In the genomic region with DNA sequence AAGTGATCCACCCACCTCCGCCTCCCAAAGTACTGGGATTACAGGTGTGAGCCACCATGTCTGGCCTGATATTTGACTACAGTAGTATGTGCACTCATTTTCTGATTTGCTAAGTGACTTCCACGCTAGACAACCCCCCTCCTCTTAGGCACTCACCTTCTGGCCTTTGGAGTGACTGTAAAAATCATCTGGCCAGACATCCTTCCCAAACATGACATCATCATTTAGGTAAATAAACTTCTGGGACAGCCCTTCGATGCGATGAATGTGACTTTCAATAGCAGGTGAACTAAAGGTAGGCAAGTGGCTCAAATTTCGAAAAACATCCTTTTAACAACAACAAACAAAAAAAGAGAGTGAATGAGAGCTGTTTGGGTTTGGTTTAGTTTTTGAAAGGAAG, we compare ENCODE assay signal across 22 cellular contexts. TPM values are rescaled to one million over a fixed set of nuclear protein-coding genes. Genes with fewer than 3 reads are reported as not detected.
DNase-seq lines count a peak whose midpoint lies in the region; TF ChIP-seq lines count a peak whose summit lies in the region.
"Had no signal": no experiment of that assay in that cellular context is flagged by ENCODE, and none has a peak within 500 bp of the region (broad histone marks: within the 10 kb centered on the region; RNA-seq: fewer than 3 reads in every experiment).

No MANE protein-coding gene starts in this region.

- no peaks in the 10 kb centered on the region for H3K36me3 ChIP-seq in Caco-2 (ENCODE audit: control insufficient read depth, insufficient read depth, low read length)
- H3K36me3 ChIP-seq: MG63 had no signal

- peak overlapping the region; percentile 18 for H3K27ac Mint-ChIP-seq in Caco-2 (ENCODE audit: unreplicated experiment)
- H3K27ac Mint-ChIP-seq: CD8-positive, alpha-beta T cell; T-helper 1 cell treated with Interleukin-12 subunit alpha and Interleukin-12 subunit beta and Interleukin-4 antibody, amounts not matched to agents 30 μg/mL and 1 μg/mL, for 36 hours had no signal

- POLR2A ChIA-PET in Caco-2 (lab: Charles Lee), result interaction anchor here (0.5 kb wide), 1 partner anchor 66 kb away, joined by 4 read pairs; no protein-coding TSS in a partner anchor

- peak; percentile 32 for DNase-seq in NCI-H2107 treated with DMSO at 0.1 percent for 48 hours (lab: John Stamatoyannopoulos, UW; ENCODE audit: unreplicated experiment)
- no peak for DNase-seq in NCI-H2107 (lab: John Stamatoyannopoulos, UW)
- no peak for DNase-seq in Caco-2
- peak; percentile 68 for DNase-seq in NCI-H2029 (lab: John Stamatoyannopoulos, UW)
- peak; percentile 15 for DNase-seq in NCI-H748 treated with DMSO at 0.1 percent for 48 hours (lab: John Stamatoyannopoulos, UW)
- DNase-seq in GF-D8 (lab: John Stamatoyannopoulos, UW), result no peak
- DNase-seq in GM13976 (ENCODE audit: low spot score), result no peak
- DNase-seq in foreskin fibroblast, result no peak
- DNase-seq: 8988T; AML-193; C1 segment of cervical spinal cord; CD8-positive, alpha-beta T cell; Kasumi-1; MG63; NCI-H1694 treated with DMSO at 0.1 percent for 48 hours; NCI-H2171 treated with DMSO at 0.1 percent for 48 hours; NCI-H446 treated with DMSO at 0.1 percent for 48 hours; PC-9; RPMI8226 had no signal

- peaks cover 14% of the 10 kb centered on the region for H3K36me3 Mint-ChIP-seq in Caco-2 (ENCODE audit: insufficient read depth, unreplicated experiment)

- no peak for TF ChIP-seq CTCF in Caco-2 (IDR thresholded peaks at IDR 0.05; ENCODE audit: insufficient read depth in 1 of 2, low read depth in 1 of 2, low read length in 1 of 2, severe bottlenecking in 1 of 2, unreplicated experiment in 1 of 2)
- no peak for TF ChIP-seq CTCF in GM13976 (IDR thresholded peaks at IDR 0.05; ENCODE audit: borderline replicate concordance, control extremely low read depth, extremely low read depth, insufficient read depth, missing control alignments)
- TF ChIP-seq CTCF in foreskin fibroblast (IDR thresholded peaks at IDR 0.05; ENCODE audit: low read depth, low read length), result no peak

- no peaks in the 10 kb centered on the region for H3K27me3 Mint-ChIP-seq in Caco-2 (ENCODE audit: insufficient read depth, unreplicated experiment)

- no peak overlapping the region for H3K4me3 Mint-ChIP-seq in Caco-2 (ENCODE audit: unreplicated experiment)
- H3K4me3 Mint-ChIP-seq: CD8-positive, alpha-beta T cell; T-helper 1 cell treated with Interleukin-12 subunit alpha and Interleukin-12 subunit beta and Interleukin-4 antibody, amounts not matched to agents 30 μg/mL and 1 μg/mL, for 36 hours had no signal

- intact Hi-C loops in Caco-2 (cut with micrococcal nuclease; ENCODE audit: unreplicated experiment), result loop anchor here (5.0 kb wide), 1 partner anchor 167 kb away; no protein-coding TSS in a partner anchor

- H3K9me3 Mint-ChIP-seq in Caco-2 (ENCODE audit: unreplicated experiment), result no peaks in the 10 kb centered on the region
- H3K9me3 Mint-ChIP-seq: CD8-positive, alpha-beta T cell; T-helper 1 cell treated with Interleukin-12 subunit alpha and Interleukin-12 subunit beta and Interleukin-4 antibody, amounts not matched to agents 30 μg/mL and 1 μg/mL, for 36 hours had no signal

- in situ Hi-C loops in GM13976 (cut with MboI; ENCODE audit: low sequenced_read_pairs, unreplicated experiment), result loop anchor here (10.0 to 25.0 kb wide), 3 partner anchors 145 to 358 kb away; partner anchors contain the start of gene ARL1

- no peaks in the 10 kb centered on the region for H3K4me1 ChIP-seq in Caco-2

- H3K27me3 ChIP-seq in Caco-2 (replicated peaks; ENCODE audit: control insufficient read depth, insufficient read depth, low read length), result no peaks in the 10 kb centered on the region
- H3K27me3 ChIP-seq: MG63 had no signal

- no TSS peak for BruUV-seq in Caco-2 (replicated peaks; lab: Mats Ljungman, UMichigan)

- H3K9me3 ChIP-seq in Caco-2, result no peaks in the 10 kb centered on the region
- H3K9me3 ChIP-seq: MG63 had no signal

- H3K4me1 Mint-ChIP-seq in Caco-2 (ENCODE audit: low read depth, unreplicated experiment), result peaks cover 10% of the 10 kb centered on the region

- CTCF ChIA-PET in Caco-2 (lab: Charles Lee), result no interaction called here

- H3K4me3 ChIP-seq in Caco-2 (ENCODE audit: low read depth, low read length) (no peak overlapping the region), foreskin fibroblast (ENCODE audit: low read depth in 1 of 2, low read length in 2 of 2) (no peak overlapping the region)
- H3K4me3 ChIP-seq: MG63, PC-9 had no signal

RNA-seq across cellular contexts. Expression of gene SYCP3, which starts 30.6 kb away (rescaled TPM):
- total RNA-seq in Caco-2 (2022), result 0.16 TPM in 1 of 2 replicates, not detected in the other
- total RNA-seq: G401, H4 had no signal

Comparison
In these comparisons a context has a peak if more than half of its experiments do, and no peak if none do; other contexts are left out.
1. DNase-seq: peak in NCI-H2107 treated with DMSO at 0.1 percent for 48 hours (single experiment), NCI-H2029 (single experiment) and NCI-H748 treated with DMSO at 0.1 percent for 48 hours (single experiment); none in NCI-H2107 (single experiment), Caco-2 (0 of 2), GF-D8 (single experiment), GM13976 (single experiment) and foreskin fibroblast (0 of 2).